ENCODE assay signal across 17 cellular contexts in the genomic region with DNA sequence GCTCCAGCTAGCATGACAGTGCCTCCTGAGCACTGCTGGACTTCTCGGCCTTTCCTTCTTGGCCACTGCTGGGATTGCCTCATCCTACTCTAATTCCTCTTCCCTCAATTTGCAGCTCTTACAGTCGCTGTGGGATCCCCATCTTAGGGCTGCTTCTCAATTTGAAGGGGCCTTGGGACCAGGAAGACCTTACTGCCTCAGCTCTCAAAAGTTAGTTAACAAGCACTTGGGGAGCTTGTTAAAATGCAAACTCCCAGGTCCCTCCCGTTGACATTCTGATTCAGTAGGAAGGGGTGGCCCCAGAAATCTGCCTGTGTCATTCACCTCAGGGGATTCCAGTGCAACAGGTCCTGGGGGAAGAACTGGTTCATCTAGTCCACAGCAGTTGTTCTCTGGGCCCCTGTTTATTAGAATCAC. TPM values are rescaled to one million over a fixed set of nuclear protein-coding genes. Genes with fewer than 3 reads are reported as not detected.
DNase-seq lines count a peak whose midpoint lies in the region; ATAC-seq and TF ChIP-seq lines count a peak whose summit lies in the region.
"Had no signal": no experiment of that assay in that cellular context is flagged by ENCODE, and none has a peak within 500 bp of the region (broad histone marks: within the 10 kb centered on the region; RNA-seq: fewer than 3 reads in every experiment).

No MANE protein-coding gene starts in this region.

- H3K4me3 Mint-ChIP-seq in GM23338, result peak overlapping the region; percentile 44; the same call in 2 of the 3 replicates
- no peak overlapping the region for H3K4me3 Mint-ChIP-seq in mesothelial cell of epicardium
- H3K4me3 Mint-ChIP-seq: CD8-positive, alpha-beta memory T cell; stimulated activated naive CD8-positive, alpha-beta T cell treated with anti-CD3 and anti-CD28 coated beads, Interleukin-15, amount 100 ng/mL, for 72 hours had no signal

- peaks cover 29% of the 10 kb centered on the region for H3K4me1 ChIP-seq in GM23338 (ENCODE audit: insufficient read depth)

- peak overlapping the region; percentile 89 for H3K27ac ChIP-seq in GM23338 (ENCODE audit: low read depth)
- H3K27ac ChIP-seq in epithelial cell of prostate, result peak overlapping the region; percentile 90
- H3K27ac ChIP-seq: cardiac muscle cell, heart left ventricle had no signal

- H3K9me3 Mint-ChIP-seq in GM23338 (no peaks in the 10 kb centered on the region), mesothelial cell of epicardium (no peaks in the 10 kb centered on the region)
- H3K9me3 Mint-ChIP-seq: CD8-positive, alpha-beta memory T cell; stimulated activated naive CD8-positive, alpha-beta T cell treated with anti-CD3 and anti-CD28 coated beads, Interleukin-15, amount 100 ng/mL, for 72 hours had no signal

- DNase-seq in GM23338 (ENCODE audit: low spot score) (peak; percentile 75), epithelial cell of prostate (ENCODE audit: low read depth, low spot score) (peak; percentile 52), mesothelial cell of epicardium (ENCODE audit: low spot score in 2 of 2, unreplicated experiment in 2 of 2) (no peak), NOMO-1 treated with DMSO at 0.1 percent for 48 hours (lab: John Stamatoyannopoulos, UW; ENCODE audit: unreplicated experiment) (no peak)
- no peak for DNase-seq in activated CD8-positive, alpha-beta memory T cell treated with anti-CD3 and anti-CD28 coated beads, Interleukin-2, amount 50 U/mL, for 4 hours
- DNase-seq: activated CD4-positive, alpha-beta T cell treated with anti-CD3 and anti-CD28 coated beads, Interleukin-2, amount 50 U/mL, for 48 hours; CD8-positive, alpha-beta memory T cell; heart left ventricle; KG1; left cardiac atrium; NCI-H1092; right cardiac atrium; stimulated activated naive CD8-positive, alpha-beta T cell treated with anti-CD3 and anti-CD28 coated beads, Interleukin-15, amount 100 ng/mL, for 72 hours had no signal

- H3K27me3 ChIP-seq in GM23338 (ENCODE audit: insufficient read depth), result no peaks in the 10 kb centered on the region
- H3K27me3 ChIP-seq: cardiac muscle cell, heart left ventricle had no signal

- TF ChIP-seq RAD21 in Ishikawa (IDR thresholded peaks at IDR 0.05; ENCODE audit: low read depth), result no peak

- peaks cover 27% of the 10 kb centered on the region for H3F3A ChIP-seq in GM23338 (replicated peaks; ENCODE audit: low read depth)

- peak; percentile 57; the same call in 1 of the 2 replicates for TF ChIP-seq EP300 in Ishikawa (IDR thresholded peaks at IDR 0.05; ENCODE audit: borderline replicate concordance)

- peaks cover 12% of the 10 kb centered on the region for H3K27me3 Mint-ChIP-seq in GM23338 (ENCODE audit: insufficient read depth, low read depth, poor library complexity)
- H3K27me3 Mint-ChIP-seq in mesothelial cell of epicardium (ENCODE audit: low read depth), result no peaks in the 10 kb centered on the region
- H3K27me3 Mint-ChIP-seq: CD8-positive, alpha-beta memory T cell; stimulated activated naive CD8-positive, alpha-beta T cell treated with anti-CD3 and anti-CD28 coated beads, Interleukin-15, amount 100 ng/mL, for 72 hours had no signal

- H3K27ac Mint-ChIP-seq in GM23338, result peak overlapping the region; percentile 98
- peak overlapping the region; percentile 81 for H3K27ac Mint-ChIP-seq in mesothelial cell of epicardium

- peak; percentile 66 for ATAC-seq in GM23338
- ATAC-seq in GM19023 (IDR thresholded peaks at IDR 0.05; ENCODE audit: unreplicated experiment), result no peak
- ATAC-seq in GM19328 (IDR thresholded peaks at IDR 0.05; ENCODE audit: unreplicated experiment), result no peak
- ATAC-seq: stimulated activated naive CD8-positive, alpha-beta T cell treated with anti-CD3 and anti-CD28 coated beads, Interleukin-15, amount 100 ng/mL, for 72 hours had no signal

- no peak for TF ChIP-seq CTCF in GM23338 (conservative IDR thresholded peaks at IDR 0.05; ENCODE audit: low read depth in 2 of 2)
- TF ChIP-seq CTCF in mesothelial cell of epicardium (IDR thresholded peaks at IDR 0.05; ENCODE audit: unreplicated experiment), result no peak

- H3K36me3 Mint-ChIP-seq in GM23338 (ENCODE audit: low read depth), result peaks cover 38% of the 10 kb centered on the region; the same call in 2 of the 3 replicates
- no peaks in the 10 kb centered on the region for H3K36me3 Mint-ChIP-seq in mesothelial cell of epicardium

- peaks cover 50% of the 10 kb centered on the region for H3K4me1 Mint-ChIP-seq in GM23338
- H3K4me1 Mint-ChIP-seq in mesothelial cell of epicardium, result peaks cover 22% of the 10 kb centered on the region
- H3K4me1 Mint-ChIP-seq: CD8-positive, alpha-beta memory T cell; stimulated activated naive CD8-positive, alpha-beta T cell treated with anti-CD3 and anti-CD28 coated beads, Interleukin-15, amount 100 ng/mL, for 72 hours had no signal

- peak overlapping the region; percentile 52 for H3K4me2 ChIP-seq in GM23338

- H3K4me3 ChIP-seq in GM23338, result peak overlapping the region; percentile 21
- H3K4me3 ChIP-seq: cardiac muscle cell, heart left ventricle had no signal

- no peaks in the 10 kb centered on the region for H3K79me2 ChIP-seq in GM23338 (replicated peaks; ENCODE audit: insufficient read depth)

- no peaks in the 10 kb centered on the region; the same call in 1 of the 2 replicates for H3K36me3 ChIP-seq in GM23338 (ENCODE audit: insufficient read depth)
- H3K36me3 ChIP-seq: cardiac muscle cell had no signal

- H4K20me1 ChIP-seq in GM23338 (replicated peaks; ENCODE audit: insufficient read depth), result no peaks in the 10 kb centered on the region

- H2AFZ ChIP-seq in GM23338, result no peak overlapping the region

- H3K9me2 ChIP-seq in GM23338 (ENCODE audit: insufficient read depth), result no peaks in the 10 kb centered on the region

TF ChIP-seq in Ishikawa, 13 proteins besides CTCF, POLR2A, EP300 and RAD21:
- no peak for TF ChIP-seq YY1 (IDR thresholded peaks at IDR 0.05; ENCODE audit: low read depth)
- peak; percentile 65; the same call in 1 of the 2 replicates for TF ChIP-seq TCF12 (IDR thresholded peaks at IDR 0.05; ENCODE audit: low read depth)
- peak; percentile 53; the same call in 1 of the 2 replicates for TF ChIP-seq TEAD4 (IDR thresholded peaks at IDR 0.05)
- TF ChIP-seq CEBPB (IDR thresholded peaks at IDR 0.05), result peak; percentile 3; the same call in 1 of the 2 replicates
- TF ChIP-seq, protein P1, sequence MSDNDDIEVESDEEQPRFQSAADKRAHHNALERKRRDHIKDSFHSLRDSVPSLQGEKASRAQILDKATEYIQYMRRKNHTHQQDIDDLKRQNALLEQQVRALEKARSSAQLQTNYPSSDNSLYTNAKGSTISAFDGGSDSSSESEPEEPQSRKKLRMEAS (IDR thresholded peaks at IDR 0.05), result no peak
- TF ChIP-seq, protein P2, sequence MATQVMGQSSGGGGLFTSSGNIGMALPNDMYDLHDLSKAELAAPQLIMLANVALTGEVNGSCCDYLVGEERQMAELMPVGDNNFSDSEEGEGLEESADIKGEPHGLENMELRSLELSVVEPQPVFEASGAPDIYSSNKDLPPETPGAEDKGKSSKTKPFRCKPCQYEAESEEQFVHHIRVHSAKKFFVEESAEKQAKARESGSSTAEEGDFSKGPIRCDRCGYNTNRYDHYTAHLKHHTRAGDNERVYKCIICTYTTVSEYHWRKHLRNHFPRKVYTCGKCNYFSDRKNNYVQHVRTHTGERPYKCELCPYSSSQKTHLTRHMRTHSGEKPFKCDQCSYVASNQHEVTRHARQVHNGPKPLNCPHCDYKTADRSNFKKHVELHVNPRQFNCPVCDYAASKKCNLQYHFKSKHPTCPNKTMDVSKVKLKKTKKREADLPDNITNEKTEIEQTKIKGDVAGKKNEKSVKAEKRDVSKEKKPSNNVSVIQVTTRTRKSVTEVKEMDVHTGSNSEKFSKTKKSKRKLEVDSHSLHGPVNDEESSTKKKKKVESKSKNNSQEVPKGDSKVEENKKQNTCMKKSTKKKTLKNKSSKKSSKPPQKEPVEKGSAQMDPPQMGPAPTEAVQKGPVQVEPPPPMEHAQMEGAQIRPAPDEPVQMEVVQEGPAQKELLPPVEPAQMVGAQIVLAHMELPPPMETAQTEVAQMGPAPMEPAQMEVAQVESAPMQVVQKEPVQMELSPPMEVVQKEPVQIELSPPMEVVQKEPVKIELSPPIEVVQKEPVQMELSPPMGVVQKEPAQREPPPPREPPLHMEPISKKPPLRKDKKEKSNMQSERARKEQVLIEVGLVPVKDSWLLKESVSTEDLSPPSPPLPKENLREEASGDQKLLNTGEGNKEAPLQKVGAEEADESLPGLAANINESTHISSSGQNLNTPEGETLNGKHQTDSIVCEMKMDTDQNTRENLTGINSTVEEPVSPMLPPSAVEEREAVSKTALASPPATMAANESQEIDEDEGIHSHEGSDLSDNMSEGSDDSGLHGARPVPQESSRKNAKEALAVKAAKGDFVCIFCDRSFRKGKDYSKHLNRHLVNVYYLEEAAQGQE (IDR thresholded peaks at IDR 0.05; ENCODE audit: low read depth), result no peak
TF ChIP-seq in Ishikawa: peak in this region for 3.

RNA-seq across cellular contexts. Expression of a gene that starts 14.8 kb away (rescaled TPM):
- total RNA-seq in GM23338 (2014; rRNA removed; shearing (Covaris generic)), result 11.2 and 18.1 TPM in 2 replicates
- polyA plus RNA-seq in GM23338 (2016; fragmentation: Nextera tagmentation; extraction: Ambion mirVana), result 17.1 and 19.3 TPM in 2 replicates
- total RNA-seq in mesothelial cell of epicardium, result 14.0 to 14.9 TPM (median 14.7 TPM) in 3 replicates

Comparison
In these comparisons a context has a peak if more than half of its experiments do, and no peak if none do; other contexts are left out.
1. DNase-seq: peak in GM23338 (single experiment) and epithelial cell of prostate (single experiment); none in mesothelial cell of epicardium (0 of 2), activated CD8-positive, alpha-beta memory T cell treated with anti-CD3 and anti-CD28 coated beads, Interleukin-2, amount 50 U/mL, for 4 hours (single experiment) and NOMO-1 treated with DMSO at 0.1 percent for 48 hours (single experiment).